13 cellular contexts compared by ENCODE assay signal in genomic region chr12:26643532-26644315, GRCh38.
"Had no signal": no experiment of that assay in that cellular context is flagged by ENCODE, and none has a peak within 500 bp of the region (broad histone marks: within the 10 kb centered on the region; RNA-seq: fewer than 3 reads in every experiment).

No MANE protein-coding gene starts in this region.

- H3K9me3 ChIP-seq: right atrium auricular region had no signal

- DNase-seq: activated CD4-positive, alpha-beta T cell treated with anti-CD3 and anti-CD28 coated beads for 4 hours; activated CD8-positive, alpha-beta memory T cell treated with anti-CD3 and anti-CD28 coated beads, Interleukin-2, amount 50 U/mL, for 48 hours; activated naive CD4-positive, alpha-beta T cell treated with Interleukin-2 at 50 U/mL for 16 hours; central memory CD4-positive, alpha-beta T cell; left ventricle myocardium superior; naive B cell; posterior cingulate gyrus; T1000; trophoblast cell had no signal

- H3K27me3 ChIP-seq: right atrium auricular region had no signal

- H3K36me3 ChIP-seq: right atrium auricular region had no signal

- H3K4me3 ChIP-seq: right atrium auricular region, smooth muscle cell had no signal

- H3K4me2 ChIP-seq: smooth muscle cell had no signal

- H3K27ac ChIP-seq: right atrium auricular region had no signal

- ATAC-seq: activated CD8-positive, alpha-beta T cell treated with anti-CD3 and anti-CD28 coated beads for 36 hours; left ventricle myocardium superior; stimulated activated effector memory CD8-positive, alpha-beta T cell treated with anti-CD3 and anti-CD28 coated beads, Interleukin-12 subunit alpha, Interleukin-12 subunit beta, amount 100 ng/mL, for 72 hours had no signal
